In the genomic region with DNA sequence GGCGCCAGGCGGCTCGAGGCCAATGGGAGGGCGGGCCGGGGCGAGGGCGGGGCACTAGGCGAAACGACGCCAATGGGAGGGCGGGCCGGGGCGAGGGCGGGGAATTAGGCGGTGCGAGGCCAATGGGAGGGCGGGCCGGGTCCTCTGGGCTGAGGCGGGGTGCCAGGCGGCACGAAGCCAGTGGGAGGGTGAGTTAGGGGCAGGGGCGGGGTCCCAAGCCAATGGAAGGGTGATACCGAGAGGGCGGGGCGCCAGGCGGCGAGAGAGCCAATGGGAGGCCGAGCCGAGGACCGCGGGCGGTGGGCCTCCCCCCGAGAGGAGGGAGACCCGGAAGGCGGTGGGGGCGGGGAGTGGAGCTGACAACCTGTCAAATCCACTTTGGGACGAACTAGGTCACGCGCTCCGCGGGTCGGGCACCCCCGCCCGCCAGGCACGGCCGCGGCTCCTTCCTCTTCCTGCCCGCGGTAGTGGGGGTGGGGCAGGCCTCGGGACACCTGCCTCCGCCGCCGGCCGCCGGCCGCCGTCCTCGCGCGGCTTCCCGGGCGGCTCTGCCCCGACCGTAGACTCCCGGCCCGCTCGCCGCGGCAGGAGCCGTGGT, we compare ENCODE assay signal across 8 cellular contexts. TPM values are rescaled to one million over a fixed set of nuclear protein-coding genes. Genes with fewer than 3 reads are reported as not detected.
DNase-seq lines count a peak whose midpoint lies in the region; ATAC-seq and TF ChIP-seq lines count a peak whose summit lies in the region.

No MANE protein-coding gene starts in this region.

- ATAC-seq in HG03378 (IDR thresholded peaks at IDR 0.05; ENCODE audit: unreplicated experiment) = peak; percentile 82

- DNase-seq in AML-193 (lab: John Stamatoyannopoulos, UW) (peak; percentile 97 to 99), NCI-H446 treated with DMSO at 0.1 percent for 48 hours (lab: John Stamatoyannopoulos, UW) (peak; percentile 96), cerebellum (ENCODE audit: low spot score) (peak; percentile 100), kidney epithelial cell (ENCODE audit: low read depth) (peak; percentile 86)
- DNase-seq in activated CD4-positive, alpha-beta T cell treated with anti-CD3 and anti-CD28 coated beads for 1 hour = peak; percentile 100
- DNase-seq in stimulated activated CD4-positive, alpha-beta T cell treated with anti-CD3 and anti-CD28 coated beads, Interleukin-15, amount 100 ng/mL, for 24 hours = peak; percentile 100

- H3K4me3 ChIP-seq in kidney epithelial cell (ENCODE audit: low read depth, low read length) = peak overlapping the region; percentile 86

- H3K27me3 ChIP-seq in kidney epithelial cell (ENCODE audit: control insufficient read depth, insufficient read depth, low read length) = no peaks in the 10 kb centered on the region

- TF ChIP-seq POLR2A in GM19099 (IDR thresholded peaks at IDR 0.05; ENCODE audit: extremely low read depth, insufficient read length, low read depth) = peak; percentile 91

- H3K36me3 ChIP-seq in kidney epithelial cell (ENCODE audit: control insufficient read depth, insufficient read depth, low read length) = no peaks in the 10 kb centered on the region

- no peak for TF ChIP-seq CTCF in kidney epithelial cell (IDR thresholded peaks at IDR 0.05; ENCODE audit: insufficient read depth, low read length, poor library complexity, severe bottlenecking)

RNA-seq across cellular contexts. Expression of a gene that starts 28.0 kb away (rescaled TPM):
- total RNA-seq in cerebellum (93.8 TPM), kidney epithelial cell (29.0 and 35.1 TPM in 2 replicates)

Comparison
In these comparisons a context has a peak if more than half of its experiments do, and no peak if none do; other contexts are left out.
1. Peak in every context shown above with its lines: DNase-seq, ATAC-seq and H3K4me3 ChIP-seq.